In the genomic region with DNA sequence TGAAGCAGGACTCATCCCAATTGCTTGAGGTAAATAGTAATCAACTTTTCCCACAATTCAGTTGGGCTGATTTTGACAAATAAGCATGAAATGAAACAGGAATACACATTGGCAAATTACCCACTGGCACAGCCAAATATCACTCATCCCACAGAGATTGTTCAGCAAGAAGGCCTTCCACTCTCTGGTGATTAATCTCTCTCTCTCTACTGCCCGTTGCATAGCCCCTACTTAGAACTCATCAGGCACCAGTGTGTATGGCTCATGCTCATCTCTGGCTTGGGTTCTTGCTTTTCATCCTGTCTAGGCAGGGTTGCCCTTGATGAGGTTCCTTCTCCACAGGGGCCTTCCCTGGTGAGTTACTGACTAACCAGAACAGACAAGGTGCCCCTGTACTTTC, we compare ENCODE assay signal across 8 cellular contexts.
DNase-seq lines count a peak whose midpoint lies in the region; ATAC-seq lines count a peak whose summit lies in the region.

No MANE protein-coding gene starts in this region.

- H3K9me3 ChIP-seq in NT2/D1 (ENCODE audit: insufficient read depth, low read length): peaks cover 7% of the 10 kb centered on the region; the same call in 1 of the 2 replicates
- H3K9me3 ChIP-seq in neuron (ENCODE audit: low read length): peaks cover 2% of the 10 kb centered on the region

- peaks cover 17% of the 10 kb centered on the region for H3K36me3 Mint-ChIP-seq in effector memory CD8-positive, alpha-beta T cell (ENCODE audit: insufficient read depth)

- H3K27me3 ChIP-seq in NT2/D1 (ENCODE audit: insufficient read depth, insufficient read length) (no peaks in the 10 kb centered on the region), neuron (ENCODE audit: insufficient read depth, low read length) (no peaks in the 10 kb centered on the region)

- peak overlapping the region; percentile 90 to 97 for H3K4me3 Mint-ChIP-seq in effector memory CD8-positive, alpha-beta T cell

- no peak overlapping the region for H2AFZ ChIP-seq in neuron (ENCODE audit: low read depth, low read length)

- DNase-seq in CD1c-positive myeloid dendritic cell (ENCODE audit: extremely low spot score): peak; percentile 5
- DNase-seq in NT2/D1 (ENCODE audit: low read depth, low spot score): no peak
- DNase-seq in effector memory CD8-positive, alpha-beta T cell: no peak
- no peak for DNase-seq in NCI-H128 (lab: John Stamatoyannopoulos, UW; ENCODE audit: unreplicated experiment)
- no peak for DNase-seq in iPS-NIHi11 (ENCODE audit: low spot score)
- DNase-seq in stimulated activated CD4-positive, alpha-beta T cell treated with anti-CD3 and anti-CD28 coated beads, Interleukin-2, amount 100 ng/mL, for 24 hours: no peak

- H3K9ac ChIP-seq in NT2/D1 (ENCODE audit: insufficient read length, low read depth): peak overlapping the region; percentile 98

- no peaks in the 10 kb centered on the region for H3K27me3 Mint-ChIP-seq in effector memory CD8-positive, alpha-beta T cell

- H3K4me3 ChIP-seq in NT2/D1 (ENCODE audit: insufficient read length, low read depth) (peak overlapping the region; percentile 98), neuron (ENCODE audit: low read length) (peak overlapping the region; percentile 83)

- peak overlapping the region; percentile 96 to 99 for H3K27ac Mint-ChIP-seq in effector memory CD8-positive, alpha-beta T cell

- no peaks in the 10 kb centered on the region for H3K9me3 Mint-ChIP-seq in effector memory CD8-positive, alpha-beta T cell

- H3K36me3 ChIP-seq in NT2/D1 (ENCODE audit: insufficient read depth, insufficient read length, low read length): peaks cover 51% of the 10 kb centered on the region
- peaks cover 35% of the 10 kb centered on the region for H3K36me3 ChIP-seq in neuron (ENCODE audit: insufficient read depth, low read length)

- peaks cover 12 to 13% of the 10 kb centered on the region in 2 donors for H3K4me1 Mint-ChIP-seq in effector memory CD8-positive, alpha-beta T cell (ENCODE audit: low read depth in 2 of 2)

- no peak for ATAC-seq in effector memory CD8-positive, alpha-beta T cell (replicated peaks)
- no peak for ATAC-seq in GM19452 (IDR thresholded peaks at IDR 0.05; ENCODE audit: unreplicated experiment)

- H3K4me1 ChIP-seq in NT2/D1 (ENCODE audit: insufficient read depth, insufficient read length): no peaks in the 10 kb centered on the region
- H3K4me1 ChIP-seq in neuron (ENCODE audit: insufficient read depth, low read length): peaks cover 15% of the 10 kb centered on the region
